ENCODE assay signal across 1 cellular context in genomic region chr7:108454317-108454673, GRCh38.
TF ChIP-seq lines count a peak whose summit lies in the region.

No MANE protein-coding gene starts in this region.

TF ChIP-seq in H1, 55 proteins besides CTCF, POLR2A, EP300 and RAD21:
- TF ChIP-seq PHF8 (conservative IDR thresholded peaks at IDR 0.05; ENCODE audit: low read depth, low read length) (no peak), YY1 (IDR thresholded peaks at IDR 0.05; ENCODE audit: low read depth, low read length) (no peak)
